In genomic region chr12:99260597-99260996, GRCh38 we compare ENCODE assay signal across 21 cellular contexts.
DNase-seq lines count a peak whose midpoint lies in the region; TF ChIP-seq lines count a peak whose summit lies in the region.
"Had no signal": no experiment of that assay in that cellular context is flagged by ENCODE, and none has a peak within 500 bp of the region (broad histone marks: within the 10 kb centered on the region; RNA-seq: fewer than 3 reads in every experiment).

No MANE protein-coding gene starts in this region.

- H3K36me3 Mint-ChIP-seq in MCF 10A (ENCODE audit: insufficient read depth, unreplicated experiment) (no peaks in the 10 kb centered on the region), neural crest cell (ENCODE audit: low read depth) (peaks cover 3% of the 10 kb centered on the region)
- H3K36me3 Mint-ChIP-seq: CD14-positive monocyte had no signal

- intact Hi-C loops in MCF 10A (cut with micrococcal nuclease): no loop called here
- intact Hi-C loops in breast epithelium (cut with DNase I; ENCODE audit: low total_unique reads): no loop called here
- intact Hi-C loops in A673 (cut with micrococcal nuclease; ENCODE audit: unreplicated experiment): no loop called here

- H3K4me1 Mint-ChIP-seq in MCF 10A (ENCODE audit: insufficient read depth, unreplicated experiment) (peaks cover 10% of the 10 kb centered on the region), neural crest cell (peaks cover 35% of the 10 kb centered on the region)
- H3K4me1 Mint-ChIP-seq: CD14-positive monocyte had no signal

- H3K4me1 ChIP-seq in breast epithelium (no peaks in the 10 kb centered on the region), A673 (ENCODE audit: insufficient read depth, low read length, poor library complexity, severe bottlenecking) (peaks cover 13% of the 10 kb centered on the region)
- H3K4me1 ChIP-seq: BE2C, HAP-1 had no signal

- H3K27ac Mint-ChIP-seq in MCF 10A (ENCODE audit: low read depth, unreplicated experiment) (peak overlapping the region; percentile 7), neural crest cell (ENCODE audit: unreplicated experiment) (peak overlapping the region; percentile 9)
- H3K27ac Mint-ChIP-seq: CD14-positive monocyte; CD4-positive, alpha-beta T cell; HFFc6 had no signal

- DNase-seq in MCF 10A (ENCODE audit: unreplicated experiment) (no peak), breast epithelium (ENCODE audit: low spot score in 2 of 2) (no peak), foreskin melanocyte (peak; percentile 51), neural crest cell (ENCODE audit: low read depth, low spot score) (no peak), NCI-H1436 treated with DMSO at 0.1 percent for 48 hours (lab: John Stamatoyannopoulos, UW) (no peak), A673 (ENCODE audit: low spot score) (no peak)
- DNase-seq in stimulated activated CD4-positive, alpha-beta T cell treated with anti-CD3 and anti-CD28 coated beads, Interleukin-2, amount 100 ng/mL, for 48 hours: no peak
- DNase-seq: ACHN; AML-193; BE2C; Calu3; CD4-positive, alpha-beta T cell; COR-L47; DMS79 treated with DMSO at 0.1 percent for 48 hours; GF-D8; GOT3; HFFc6 had no signal

- TF ChIP-seq POLR2A in breast epithelium (IDR thresholded peaks at IDR 0.05): no peak

- H3K9me3 Mint-ChIP-seq in MCF 10A (ENCODE audit: unreplicated experiment): no peaks in the 10 kb centered on the region
- H3K9me3 Mint-ChIP-seq in neural crest cell: peaks cover 4% of the 10 kb centered on the region

- H3K27ac ChIP-seq in breast epithelium (no peak overlapping the region), A673 (ENCODE audit: low read depth, low read length, poor library complexity, severe bottlenecking) (no peak overlapping the region)
- H3K27ac ChIP-seq: 22Rv1 had no signal

- H3K27me3 ChIP-seq in breast epithelium: no peaks in the 10 kb centered on the region
- no peaks in the 10 kb centered on the region for H3K27me3 ChIP-seq in A673 (replicated peaks; ENCODE audit: insufficient read depth, low read depth, low read length, poor library complexity)
- H3K27me3 ChIP-seq: BE2C; BLaER1 treated with 17β-estradiol and CSF1 and Interleukin-3, amounts not matched to agents 10 nM and 100 nM had no signal

- H3K9me3 ChIP-seq in breast epithelium (no peaks in the 10 kb centered on the region), A673 (ENCODE audit: low read depth, low read length, poor library complexity, severe bottlenecking) (no peaks in the 10 kb centered on the region)
- H3K9me3 ChIP-seq: BE2C, HAP-1 had no signal

- no peaks in the 10 kb centered on the region for H3K27me3 Mint-ChIP-seq in MCF 10A (ENCODE audit: insufficient read depth, unreplicated experiment)
- H3K27me3 Mint-ChIP-seq in neural crest cell (ENCODE audit: low read depth): no peaks in the 10 kb centered on the region
- H3K27me3 Mint-ChIP-seq: CD4-positive, alpha-beta T cell had no signal

- CTCF ChIA-PET in MCF 10A (lab: Yijun Ruan, JAX): interaction anchor here (0.6 kb wide), 1 partner anchor 122 kb away, joined by 3 read pairs; no protein-coding TSS in a partner anchor
- CTCF ChIA-PET in A673 (lab: Charles Lee): no interaction called here

- H3K4me3 ChIP-seq in breast epithelium (no peak overlapping the region), A673 (ENCODE audit: low read depth, low read length, poor library complexity, severe bottlenecking) (no peak overlapping the region)
- H3K4me3 ChIP-seq: BLaER1 treated with 17β-estradiol and CSF1 and Interleukin-3, amounts not matched to agents 10 nM and 100 nM; HAP-1 had no signal

- TF ChIP-seq CTCF in MCF 10A (IDR thresholded peaks at IDR 0.05; ENCODE audit: unreplicated experiment) (no peak), breast epithelium (IDR thresholded peaks at IDR 0.05) (no peak), neural crest cell (conservative IDR thresholded peaks at IDR 0.05) (no peak), A673 (conservative IDR thresholded peaks at IDR 0.05; ENCODE audit: low read depth, low read length) (no peak)

- POLR2A ChIA-PET in MCF 10A (lab: Yijun Ruan, JAX): no interaction called here
- POLR2A ChIA-PET in A673 (lab: Charles Lee; ENCODE audit: low non-redundant PET): no interaction called here

- H3K4me3 Mint-ChIP-seq in MCF 10A (ENCODE audit: unreplicated experiment) (no peak overlapping the region), neural crest cell (peak overlapping the region; percentile 7)
- H3K4me3 Mint-ChIP-seq: CD14-positive monocyte; CD4-positive, alpha-beta T cell; HFFc6 had no signal

- BruUV-seq in MCF 10A (replicated peaks; lab: Mats Ljungman, UMichigan): no TSS peak
- no TSS peak for BruUV-seq in A673 (replicated peaks; lab: Mats Ljungman, UMichigan)

- H3K36me3 ChIP-seq in breast epithelium (no peaks in the 10 kb centered on the region), A673 (ENCODE audit: insufficient read depth, low read length, poor library complexity, severe bottlenecking) (no peaks in the 10 kb centered on the region)
- H3K36me3 ChIP-seq: BE2C, HAP-1 had no signal
